Comparison of ENCODE assay signal across 1 cellular context in the genomic region with DNA sequence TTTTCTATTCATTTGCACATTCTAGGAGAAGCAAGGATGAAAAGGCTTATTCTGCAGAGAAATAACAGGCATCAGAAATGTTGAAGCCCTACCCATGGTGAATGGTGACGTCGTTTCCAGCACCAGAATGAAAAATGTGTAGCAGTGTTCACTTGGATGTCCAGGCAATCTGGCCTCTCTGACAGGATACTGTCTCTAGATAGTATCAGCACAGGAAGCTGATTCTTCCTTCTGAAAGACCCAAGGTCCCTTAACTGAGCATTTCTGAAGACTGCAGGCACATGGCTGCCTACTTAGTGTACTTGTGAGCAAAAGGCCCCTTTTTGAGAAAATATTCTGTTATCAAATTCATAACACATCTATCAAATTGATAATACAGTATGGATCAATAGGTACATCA.
TF ChIP-seq lines count a peak whose summit lies in the region.

No MANE protein-coding gene starts in this region.

TF ChIP-seq in SK-N-SH, 30 proteins besides CTCF, POLR2A, EP300 and RAD21 (continued from another document):
- TF ChIP-seq, protein P1, sequence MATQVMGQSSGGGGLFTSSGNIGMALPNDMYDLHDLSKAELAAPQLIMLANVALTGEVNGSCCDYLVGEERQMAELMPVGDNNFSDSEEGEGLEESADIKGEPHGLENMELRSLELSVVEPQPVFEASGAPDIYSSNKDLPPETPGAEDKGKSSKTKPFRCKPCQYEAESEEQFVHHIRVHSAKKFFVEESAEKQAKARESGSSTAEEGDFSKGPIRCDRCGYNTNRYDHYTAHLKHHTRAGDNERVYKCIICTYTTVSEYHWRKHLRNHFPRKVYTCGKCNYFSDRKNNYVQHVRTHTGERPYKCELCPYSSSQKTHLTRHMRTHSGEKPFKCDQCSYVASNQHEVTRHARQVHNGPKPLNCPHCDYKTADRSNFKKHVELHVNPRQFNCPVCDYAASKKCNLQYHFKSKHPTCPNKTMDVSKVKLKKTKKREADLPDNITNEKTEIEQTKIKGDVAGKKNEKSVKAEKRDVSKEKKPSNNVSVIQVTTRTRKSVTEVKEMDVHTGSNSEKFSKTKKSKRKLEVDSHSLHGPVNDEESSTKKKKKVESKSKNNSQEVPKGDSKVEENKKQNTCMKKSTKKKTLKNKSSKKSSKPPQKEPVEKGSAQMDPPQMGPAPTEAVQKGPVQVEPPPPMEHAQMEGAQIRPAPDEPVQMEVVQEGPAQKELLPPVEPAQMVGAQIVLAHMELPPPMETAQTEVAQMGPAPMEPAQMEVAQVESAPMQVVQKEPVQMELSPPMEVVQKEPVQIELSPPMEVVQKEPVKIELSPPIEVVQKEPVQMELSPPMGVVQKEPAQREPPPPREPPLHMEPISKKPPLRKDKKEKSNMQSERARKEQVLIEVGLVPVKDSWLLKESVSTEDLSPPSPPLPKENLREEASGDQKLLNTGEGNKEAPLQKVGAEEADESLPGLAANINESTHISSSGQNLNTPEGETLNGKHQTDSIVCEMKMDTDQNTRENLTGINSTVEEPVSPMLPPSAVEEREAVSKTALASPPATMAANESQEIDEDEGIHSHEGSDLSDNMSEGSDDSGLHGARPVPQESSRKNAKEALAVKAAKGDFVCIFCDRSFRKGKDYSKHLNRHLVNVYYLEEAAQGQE (IDR thresholded peaks at IDR 0.05; ENCODE audit: low read depth, low read length) = no peak
- TF ChIP-seq YY1 (IDR thresholded peaks at IDR 0.05; ENCODE audit: low read depth) (no peak), USF2 (IDR thresholded peaks at IDR 0.05; ENCODE audit: borderline replicate concordance, low read depth, low read length) (no peak), NRF1 (IDR thresholded peaks at IDR 0.05; ENCODE audit: low read depth, low read length) (no peak), CHD2 (IDR thresholded peaks at IDR 0.05; ENCODE audit: low read length, partially characterized antibody) (no peak), TCF12 (IDR thresholded peaks at IDR 0.05) (peak; percentile 25; the same call in 1 of the 2 replicates), TEAD4 (IDR thresholded peaks at IDR 0.05; ENCODE audit: borderline replicate concordance, insufficient read depth) (no peak), POLR2AphosphoS5 (IDR thresholded peaks at IDR 0.05; ENCODE audit: low read depth, low read length) (no peak), MEF2A (IDR thresholded peaks at IDR 0.05; ENCODE audit: borderline replicate concordance, low read depth) (no peak), ELF1 (IDR thresholded peaks at IDR 0.05) (no peak), PBX3 (IDR thresholded peaks at IDR 0.05) (peak; percentile 49; the same call in 1 of the 2 replicates)
- TF ChIP-seq, protein P2, sequence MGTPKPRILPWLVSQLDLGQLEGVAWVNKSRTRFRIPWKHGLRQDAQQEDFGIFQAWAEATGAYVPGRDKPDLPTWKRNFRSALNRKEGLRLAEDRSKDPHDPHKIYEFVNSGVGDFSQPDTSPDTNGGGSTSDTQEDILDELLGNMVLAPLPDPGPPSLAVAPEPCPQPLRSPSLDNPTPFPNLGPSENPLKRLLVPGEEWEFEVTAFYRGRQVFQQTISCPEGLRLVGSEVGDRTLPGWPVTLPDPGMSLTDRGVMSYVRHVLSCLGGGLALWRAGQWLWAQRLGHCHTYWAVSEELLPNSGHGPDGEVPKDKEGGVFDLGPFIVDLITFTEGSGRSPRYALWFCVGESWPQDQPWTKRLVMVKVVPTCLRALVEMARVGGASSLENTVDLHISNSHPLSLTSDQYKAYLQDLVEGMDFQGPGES (IDR thresholded peaks at IDR 0.05; ENCODE audit: low read depth, low read length) = no peak
